ENCODE assay signal across 12 cellular contexts in genomic region chr17:33142703-33143299, GRCh38.
DNase-seq lines count a peak whose midpoint lies in the region; ATAC-seq and TF ChIP-seq lines count a peak whose summit lies in the region.
"Had no signal": no experiment of that assay in that cellular context is flagged by ENCODE, and none has a peak within 500 bp of the region (broad histone marks: within the 10 kb centered on the region; RNA-seq: fewer than 3 reads in every experiment).

No MANE protein-coding gene starts in this region.

- H3K9me3 ChIP-seq in liver (ENCODE audit: control insufficient read depth in 4 of 4, low read length in 3 of 4) (peaks cover 0 to 5% (median 0%) of the 10 kb centered on the region in 4 donors), Peyer's patch (no peaks in the 10 kb centered on the region)
- H3K9me3 ChIP-seq in CD4-positive, alpha-beta memory T cell (ENCODE audit: control insufficient read depth in 1 of 2, low read length in 2 of 2) = no peaks in the 10 kb centered on the region
- H3K9me3 ChIP-seq: lower lobe of right lung, thoracic aorta had no signal

- CTCF ChIA-PET in CD4-positive, alpha-beta memory T cell (lab: Charles Lee; ENCODE audit: partially characterized antibody) = interaction anchor here (1.4 kb wide), 1 partner anchor 12 kb away, joined by 3 read pairs; no protein-coding TSS in a partner anchor

- H3K27ac Mint-ChIP-seq in CD4-positive, alpha-beta memory T cell = no peak overlapping the region

- ATAC-seq in GM19455 (IDR thresholded peaks at IDR 0.05; ENCODE audit: unreplicated experiment) = no peak
- ATAC-seq: lower lobe of right lung had no signal

- H3K27me3 Mint-ChIP-seq in CD4-positive, alpha-beta memory T cell = peaks cover 4 to 10% of the 10 kb centered on the region in 2 donors

- H3K27ac ChIP-seq in liver (ENCODE audit: low read depth in 1 of 2, low read length in 2 of 2) (no peak overlapping the region), Peyer's patch (no peak overlapping the region)
- H3K27ac ChIP-seq in CD4-positive, alpha-beta memory T cell (ENCODE audit: low read depth, low read length) = no peak overlapping the region
- H3K27ac ChIP-seq: coronary artery, HL-60, lower lobe of right lung, thoracic aorta had no signal

- WGBS in liver = 54% methylated on average over 3 of the region's 3 CpGs

- no peak for TF ChIP-seq RAD21 in liver (IDR thresholded peaks at IDR 0.05)

- no peaks in the 10 kb centered on the region for H3K36me3 Mint-ChIP-seq in CD4-positive, alpha-beta memory T cell

- H3K27me3 ChIP-seq in liver (ENCODE audit: control insufficient read depth in 4 of 4, insufficient read depth in 4 of 4, low read length in 3 of 4) (peaks cover 0 to 6% (median 0%) of the 10 kb centered on the region in 4 donors), Peyer's patch (no peaks in the 10 kb centered on the region)
- no peaks in the 10 kb centered on the region for H3K27me3 ChIP-seq in CD4-positive, alpha-beta memory T cell (ENCODE audit: insufficient read depth, low read length)

- no peak for TF ChIP-seq CTCF in liver (IDR thresholded peaks at IDR 0.05; ENCODE audit: low read depth, low read length, missing input control)
- TF ChIP-seq CTCF in Peyer's patch (IDR thresholded peaks at IDR 0.05) = no peak

- H3K36me3 ChIP-seq in liver (ENCODE audit: control insufficient read depth in 4 of 4, insufficient read depth in 3 of 4, low read depth in 1 of 4, low read length in 3 of 4) (no peaks in the 10 kb centered on the region), Peyer's patch (no peaks in the 10 kb centered on the region)
- H3K36me3 ChIP-seq in CD4-positive, alpha-beta memory T cell (ENCODE audit: insufficient read depth, low read length) = no peaks in the 10 kb centered on the region
- H3K36me3 ChIP-seq: lower lobe of right lung, thoracic aorta had no signal

- DNase-seq in EL (peak; percentile 10), HuH-7 (ENCODE audit: low spot score) (peak; percentile 20), amniotic epithelial cell (ENCODE audit: low read depth) (peak; percentile 12), Peyer's patch (no peak)
- DNase-seq in CD4-positive, alpha-beta memory T cell = no peak
- DNase-seq in activated T-cell treated with anti-CD3 and anti-CD28 coated beads, Interleukin-2, amount 50 U/mL, for 1 hour = no peak
- DNase-seq: lower lobe of right lung had no signal

- no peaks in the 10 kb centered on the region for H3K4me1 Mint-ChIP-seq in CD4-positive, alpha-beta memory T cell

- TF ChIP-seq POLR2A in Peyer's patch (IDR thresholded peaks at IDR 0.05) = no peak

- H3K9me3 Mint-ChIP-seq in CD4-positive, alpha-beta memory T cell = peaks cover 0 to 5% (median 0%) of the 10 kb centered on the region in 8 donors

- H3K9ac ChIP-seq in liver (ENCODE audit: low read depth in 1 of 2, low read length in 2 of 2) = no peak overlapping the region

- POLR2A ChIA-PET in CD4-positive, alpha-beta memory T cell (lab: Charles Lee; ENCODE audit: partially characterized antibody) = no interaction called here

- no peaks in the 10 kb centered on the region for H3K4me1 ChIP-seq in liver (ENCODE audit: control insufficient read depth in 4 of 4, insufficient read depth in 4 of 4, low read length in 3 of 4)
- H3K4me1 ChIP-seq in Peyer's patch = no peaks in the 10 kb centered on the region
- no peaks in the 10 kb centered on the region for H3K4me1 ChIP-seq in CD4-positive, alpha-beta memory T cell (ENCODE audit: insufficient read depth, low read length)
- H3K4me1 ChIP-seq: lower lobe of right lung had no signal

- intact Hi-C loops in CD4-positive, alpha-beta memory T cell (cut with micrococcal nuclease) = no loop called here

- H3K4me3 ChIP-seq in liver (ENCODE audit: low read depth in 1 of 3, low read length in 3 of 3) (no peak overlapping the region), Peyer's patch (no peak overlapping the region)
- H3K4me3 ChIP-seq in CD4-positive, alpha-beta memory T cell (ENCODE audit: low read length in 2 of 2) = no peak overlapping the region
- H3K4me3 ChIP-seq: coronary artery, lower lobe of right lung, thoracic aorta had no signal

- no peak overlapping the region for H3K4me3 Mint-ChIP-seq in CD4-positive, alpha-beta memory T cell

TF ChIP-seq in liver, 16 proteins besides CTCF, POLR2A, EP300 and RAD21:
- no peak for TF ChIP-seq GABPA (IDR thresholded peaks at IDR 0.05 in 1 of 2, conservative IDR thresholded peaks at IDR 0.05 in 1 of 2)
- peak; percentile 99 for TF ChIP-seq REST (IDR thresholded peaks at IDR 0.05)
- no peak for TF ChIP-seq FOXA2 (IDR thresholded peaks at IDR 0.05)
- TF ChIP-seq FOXA1 (IDR thresholded peaks at IDR 0.05) = no peak
- TF ChIP-seq TAF1 (conservative IDR thresholded peaks at IDR 0.05) = no peak
- no peak for TF ChIP-seq NR2F2 (IDR thresholded peaks at IDR 0.05)
- TF ChIP-seq EGR1 (IDR thresholded peaks at IDR 0.05; ENCODE audit: low read depth in 2 of 2) = no peak
- no peak for TF ChIP-seq MAX (IDR thresholded peaks at IDR 0.05)

Comparison
In these comparisons a context has a peak if more than half of its experiments do, and no peak if none do; other contexts are left out.
1. DNase-seq: peak in EL (single experiment), HuH-7 (single experiment) and amniotic epithelial cell (single experiment); none in Peyer's patch (0 of 3), CD4-positive, alpha-beta memory T cell (0 of 5) and activated T-cell treated with anti-CD3 and anti-CD28 coated beads, Interleukin-2, amount 50 U/mL, for 1 hour (single experiment).